1 cellular context compared by ENCODE assay signal in the genomic region with DNA sequence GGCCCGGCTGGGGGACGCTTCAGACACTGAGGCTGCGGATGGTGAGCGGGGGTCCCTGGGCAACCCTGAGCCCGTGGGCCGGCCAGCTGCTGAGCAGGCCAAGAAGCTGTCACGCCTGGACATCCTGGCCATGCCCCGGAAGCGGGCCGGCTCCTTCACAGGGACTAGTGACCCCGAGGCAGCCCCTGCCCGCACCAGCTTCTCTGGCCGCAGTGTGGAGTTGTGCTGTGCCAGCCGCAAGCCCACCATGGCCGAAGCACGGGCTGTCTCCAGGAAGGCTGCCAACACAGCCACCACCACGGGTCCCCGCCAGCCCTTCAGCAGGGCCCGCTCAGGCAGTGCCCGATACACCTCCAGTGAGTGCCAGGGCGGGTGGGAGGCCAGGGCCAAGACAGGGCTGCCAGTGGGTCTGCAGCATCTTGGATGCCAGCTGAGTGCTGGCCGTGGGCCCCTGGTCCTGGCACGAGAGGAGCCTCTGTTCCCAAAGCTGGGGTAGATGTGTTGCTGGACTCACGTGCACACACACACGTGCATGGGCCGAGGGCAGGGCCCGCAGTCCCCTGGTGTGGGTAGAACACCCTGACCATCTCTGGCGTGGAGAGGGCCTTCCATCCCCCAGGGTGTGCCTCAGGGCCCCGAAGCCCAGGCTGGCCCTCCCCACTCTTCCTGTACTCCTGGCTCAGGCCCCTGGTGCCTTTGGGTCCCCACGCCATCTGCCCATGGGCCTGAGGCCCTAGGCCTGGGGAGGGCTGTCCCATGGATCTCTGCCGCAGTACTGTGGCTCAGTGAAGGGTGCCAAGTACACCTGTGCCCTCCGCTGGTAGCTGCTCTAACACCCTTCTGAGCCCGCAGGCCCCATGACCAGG.
TF ChIP-seq lines count a peak whose summit lies in the region.

No MANE protein-coding gene starts in this region.

TF ChIP-seq in H1, 55 proteins besides CTCF, POLR2A, EP300 and RAD21:
- TF ChIP-seq, protein P1, sequence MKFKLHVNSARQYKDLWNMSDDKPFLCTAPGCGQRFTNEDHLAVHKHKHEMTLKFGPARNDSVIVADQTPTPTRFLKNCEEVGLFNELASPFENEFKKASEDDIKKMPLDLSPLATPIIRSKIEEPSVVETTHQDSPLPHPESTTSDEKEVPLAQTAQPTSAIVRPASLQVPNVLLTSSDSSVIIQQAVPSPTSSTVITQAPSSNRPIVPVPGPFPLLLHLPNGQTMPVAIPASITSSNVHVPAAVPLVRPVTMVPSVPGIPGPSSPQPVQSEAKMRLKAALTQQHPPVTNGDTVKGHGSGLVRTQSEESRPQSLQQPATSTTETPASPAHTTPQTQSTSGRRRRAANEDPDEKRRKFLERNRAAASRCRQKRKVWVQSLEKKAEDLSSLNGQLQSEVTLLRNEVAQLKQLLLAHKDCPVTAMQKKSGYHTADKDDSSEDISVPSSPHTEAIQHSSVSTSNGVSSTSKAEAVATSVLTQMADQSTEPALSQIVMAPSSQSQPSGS (IDR thresholded peaks at IDR 0.05; ENCODE audit: low read length), result no peak
- no peak for TF ChIP-seq CREB1 (IDR thresholded peaks at IDR 0.05)
